In the genomic region with DNA sequence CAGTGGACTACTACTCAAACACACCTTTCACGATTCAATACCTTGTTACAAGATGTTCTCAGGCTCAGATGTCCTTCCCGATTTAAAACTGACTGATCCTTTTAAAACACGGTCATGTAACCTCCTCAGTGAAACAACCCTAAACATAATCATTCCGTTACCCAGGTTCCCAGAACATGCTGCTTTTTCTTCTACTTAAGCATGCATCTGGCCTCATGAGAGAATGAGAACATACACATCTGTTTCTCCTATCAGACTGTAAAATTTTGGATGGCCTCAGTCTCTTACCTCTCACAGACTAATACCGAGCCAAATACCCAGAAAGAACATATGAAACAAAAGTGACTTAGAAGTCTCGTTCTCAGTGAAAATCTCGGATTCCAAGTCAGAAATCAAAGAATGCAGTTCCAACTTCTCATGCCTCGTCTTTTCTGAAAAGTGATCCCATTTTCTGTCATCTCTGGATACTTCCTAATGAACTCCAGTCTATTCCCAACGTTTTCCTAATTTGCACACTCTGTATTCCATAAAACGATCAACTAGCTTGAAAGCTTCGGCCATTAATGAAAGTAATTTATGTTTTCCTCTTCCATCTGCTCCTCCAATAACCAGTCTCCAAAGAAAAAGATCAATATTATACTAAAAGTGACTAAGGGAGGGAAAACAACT, we compare ENCODE assay signal across 9 cellular contexts. TPM values are rescaled to one million over a fixed set of nuclear protein-coding genes. Genes with fewer than 3 reads are reported as not detected.
DNase-seq lines count a peak whose midpoint lies in the region; ATAC-seq, FAIRE-seq and TF ChIP-seq lines count a peak whose summit lies in the region.
"Had no signal": no experiment of that assay in that cellular context is flagged by ENCODE, and none has a peak within 500 bp of the region (broad histone marks: within the 10 kb centered on the region; RNA-seq: fewer than 3 reads in every experiment).

No MANE protein-coding gene starts in this region.

- FAIRE-seq in GM12891 (lab: Jason Lieb, UNC) = no peak
- FAIRE-seq: islet of Langerhans had no signal

- no peak for ATAC-seq in esophagus mucosa

- CTCF ChIA-PET in A673 (lab: Charles Lee) = no interaction called here

- no peaks in the 10 kb centered on the region for H3K9me3 ChIP-seq in A673 (ENCODE audit: low read depth, low read length, poor library complexity, severe bottlenecking)
- H3K9me3 ChIP-seq in HUES6 (ENCODE audit: control insufficient read depth, insufficient read depth, low read depth, low read length) = no peaks in the 10 kb centered on the region
- H3K9me3 ChIP-seq in mucosa of stomach (ENCODE audit: control insufficient read depth, low read length) = no peaks in the 10 kb centered on the region

- H3K27ac ChIP-seq in A673 (ENCODE audit: low read depth, low read length, poor library complexity, severe bottlenecking) (peak overlapping the region; percentile 96), HUES6 (ENCODE audit: low read depth, low read length) (peak overlapping the region; percentile 99)

- H3K4me3 ChIP-seq in A673 (ENCODE audit: low read depth, low read length, poor library complexity, severe bottlenecking) (peak overlapping the region; percentile 82), HUES6 (ENCODE audit: low read depth, low read length) (peak overlapping the region; percentile 99), cardiac fibroblast (replicated peaks in 1 of 2; ENCODE audit: low read depth in 2 of 2, low read length in 2 of 2) (peak overlapping the region; percentile 99), mucosa of stomach (ENCODE audit: low read length) (peak overlapping the region; percentile 89)

- H3K27me3 ChIP-seq in A673 (replicated peaks; ENCODE audit: insufficient read depth, low read depth, low read length, poor library complexity) (no peaks in the 10 kb centered on the region), HUES6 (ENCODE audit: control insufficient read depth, insufficient read depth, low read length) (no peaks in the 10 kb centered on the region), mucosa of stomach (ENCODE audit: control insufficient read depth, insufficient read depth, low read length) (no peaks in the 10 kb centered on the region)

- BruUV-seq in A673 (replicated peaks; lab: Mats Ljungman, UMichigan) = TSS peak; percentile 63

- H3K36me3 ChIP-seq in A673 (ENCODE audit: insufficient read depth, low read length, poor library complexity, severe bottlenecking) (peaks cover 4% of the 10 kb centered on the region), HUES6 (ENCODE audit: control insufficient read depth, insufficient read depth, low read length) (peaks cover 14% of the 10 kb centered on the region), mucosa of stomach (ENCODE audit: control insufficient read depth, insufficient read depth, low read length) (no peaks in the 10 kb centered on the region)

- no peak for TF ChIP-seq POLR2A in GM12891 (IDR thresholded peaks at IDR 0.05; ENCODE audit: low read depth, low read length)

- H3K9ac ChIP-seq in HUES6 (ENCODE audit: low read length) = peak overlapping the region; percentile 100
- peak overlapping the region; percentile 99 for H3K9ac ChIP-seq in mucosa of stomach (ENCODE audit: low read length)

- TF ChIP-seq CTCF in A673 (conservative IDR thresholded peaks at IDR 0.05; ENCODE audit: low read depth, low read length) (no peak), cardiac fibroblast (IDR thresholded peaks at IDR 0.05; ENCODE audit: low read depth, low read length) (no peak)

- intact Hi-C loops in A673 (cut with micrococcal nuclease; ENCODE audit: unreplicated experiment) = no loop called here

- POLR2A ChIA-PET in A673 (lab: Charles Lee; ENCODE audit: low non-redundant PET) = no interaction called here

- DNase-seq in A673 (ENCODE audit: low spot score) (no peak), cardiac fibroblast (ENCODE audit: low read depth in 2 of 2) (peak; percentile 13 to 30), GM12891 (ENCODE audit: insufficient read length, low spot score) (no peak), cerebellum (ENCODE audit: low spot score) (no peak)
- no peak for DNase-seq in activated CD4-positive, alpha-beta T cell treated with anti-CD3 and anti-CD28 coated beads for 4 hours

- H3K4me1 ChIP-seq in A673 (ENCODE audit: insufficient read depth, low read length, poor library complexity, severe bottlenecking) (peaks cover 16% of the 10 kb centered on the region), HUES6 (ENCODE audit: control insufficient read depth, insufficient read depth, low read length) (peaks cover 20% of the 10 kb centered on the region; the same call in 1 of the 2 replicates), mucosa of stomach (ENCODE audit: control insufficient read depth, insufficient read depth, low read length) (peaks cover 36% of the 10 kb centered on the region)

TF ChIP-seq in GM12891, 5 proteins besides CTCF, POLR2A, EP300 and RAD21:
- no peak for TF ChIP-seq POU2F2 (IDR thresholded peaks at IDR 0.05; ENCODE audit: low read depth, low read length)
- no peak for TF ChIP-seq SPI1 (IDR thresholded peaks at IDR 0.05; ENCODE audit: low read depth, low read length)
- TF ChIP-seq PAX5 (IDR thresholded peaks at IDR 0.05; ENCODE audit: insufficient read depth, low read length, severe bottlenecking) = no peak
- no peak for TF ChIP-seq TAF1 (IDR thresholded peaks at IDR 0.05; ENCODE audit: low read depth, low read length)
- TF ChIP-seq POLR2AphosphoS5 (IDR thresholded peaks at IDR 0.05; ENCODE audit: low read depth, low read length) = no peak

RNA-seq across cellular contexts. Expression of a gene that starts 0.9 kb away (rescaled TPM):
- total RNA-seq in A673 (2021) (287 and 297 TPM in 2 replicates), esophagus mucosa (113 TPM), cerebellum (320 TPM)
- 174 TPM for polyA plus RNA-seq in GM12891 (2012; ENCODE audit: low read depth, missing spikeins)

RNA-seq across cellular contexts. Expression of a gene that starts 19.4 kb away (rescaled TPM):
- total RNA-seq in A673 (2021) (15.2 and 17.1 TPM in 2 replicates), esophagus mucosa (12.8 TPM), cerebellum (17.6 TPM)
- 10.4 TPM for polyA plus RNA-seq in GM12891 (2012; ENCODE audit: low read depth, missing spikeins)

Comparison
In these comparisons a context has a peak if more than half of its experiments do, and no peak if none do; other contexts are left out.
1. DNase-seq: peak in cardiac fibroblast (2 of 2); none in A673 (single experiment), GM12891 (single experiment), cerebellum (single experiment) and activated CD4-positive, alpha-beta T cell treated with anti-CD3 and anti-CD28 coated beads for 4 hours (0 of 2).
2. Peak in every context shown above with its lines, with median percentiles within 50 percentile points of each other: H3K4me3 ChIP-seq.